Comparison of ENCODE assay signal across 14 cellular contexts in the genomic region with DNA sequence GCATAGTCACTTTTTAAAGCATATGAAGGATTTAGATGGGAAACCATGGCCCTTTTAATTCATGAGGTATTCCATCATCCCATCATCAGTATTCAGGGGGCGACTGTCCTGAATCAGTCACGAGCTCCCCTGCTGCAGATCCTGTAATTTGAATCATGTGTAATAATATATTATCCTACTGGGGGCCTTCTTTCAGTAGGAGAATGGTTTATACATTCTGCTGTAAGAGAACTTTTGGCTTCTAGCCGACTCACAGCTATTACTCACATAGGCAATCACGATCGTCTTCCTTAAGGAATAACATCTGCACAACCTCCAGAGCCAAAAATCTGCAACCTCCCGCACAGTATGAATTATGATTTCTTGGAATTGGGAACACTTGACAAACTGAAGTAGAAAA.
A peak's percentile ranks its signal among the peaks of the same experiment; 100 is the strongest.
DNase-seq lines count a peak whose midpoint lies in the region; FAIRE-seq and TF ChIP-seq lines count a peak whose summit lies in the region.
"Had no signal": no experiment of that assay in that cellular context is flagged by ENCODE, and none has a peak within 500 bp of the region (broad histone marks: within the 10 kb centered on the region; RNA-seq: fewer than 3 reads in every experiment).

No MANE protein-coding gene starts in this region.

- TF ChIP-seq EP300 in sigmoid colon (IDR thresholded peaks at IDR 0.05): no peak

- intact Hi-C loops in sigmoid colon (cut with DNase I): no loop called here

- no peak overlapping the region for H3K4me3 Mint-ChIP-seq in activated naive CD8-positive, alpha-beta T cell treated with anti-CD3 and anti-CD28 coated beads for 36 hours
- H3K4me3 Mint-ChIP-seq: CD4-positive, alpha-beta memory T cell had no signal

- H3K4me1 Mint-ChIP-seq in activated naive CD8-positive, alpha-beta T cell treated with anti-CD3 and anti-CD28 coated beads for 36 hours: no peaks in the 10 kb centered on the region
- H3K4me1 Mint-ChIP-seq: CD4-positive, alpha-beta memory T cell had no signal

- H3K27ac ChIP-seq in sigmoid colon (peak overlapping the region in 1 of 4 donors; percentile 29), right atrium auricular region (no peak overlapping the region)
- H3K27ac ChIP-seq: upper lobe of right lung had no signal

- DNase-seq in EH (ENCODE audit: low read depth) (peak; percentile 58), fibroblast of the aortic adventitia (ENCODE audit: low read depth) (peak; percentile 96), sigmoid colon (peak; percentile 28), right atrium auricular region (ENCODE audit: low spot score) (no peak), NCI-H82 treated with DMSO at 0.1 percent for 48 hours (lab: John Stamatoyannopoulos, UW; ENCODE audit: unreplicated experiment) (no peak)
- no peak for DNase-seq in activated naive CD8-positive, alpha-beta T cell treated with anti-CD3 and anti-CD28 coated beads for 36 hours
- no peak for DNase-seq in effector CD8-positive, alpha-beta T cell (lab: John Stamatoyannopoulos, UW)
- DNase-seq: activated T-cell treated with anti-CD3 and anti-CD28 coated beads for 4 hours; amniotic stem cell; CD4-positive, alpha-beta memory T cell; Kasumi-1; NCI-H2227 treated with DMSO at 0.1 percent for 48 hours; upper lobe of right lung had no signal

- H3K4me1 ChIP-seq in sigmoid colon (peaks cover 0 to 18% (median 9%) of the 10 kb centered on the region in 4 donors), right atrium auricular region (no peaks in the 10 kb centered on the region)
- H3K4me1 ChIP-seq: upper lobe of right lung had no signal

- no peaks in the 10 kb centered on the region for H3K36me3 ChIP-seq in sigmoid colon
- H3K36me3 ChIP-seq in right atrium auricular region: no peaks in the 10 kb centered on the region
- H3K36me3 ChIP-seq: upper lobe of right lung had no signal

- H3K4me3 ChIP-seq in fibroblast of the aortic adventitia (ENCODE audit: low read depth, low read length) (no peak overlapping the region), sigmoid colon (no peak overlapping the region), right atrium auricular region (no peak overlapping the region)
- H3K4me3 ChIP-seq: upper lobe of right lung had no signal

- no peak for TF ChIP-seq POLR2A in sigmoid colon (IDR thresholded peaks at IDR 0.05)

- peak; percentile 96 for FAIRE-seq in TTC549 (lab: Jason Lieb, UNC)

- H3K27me3 ChIP-seq in sigmoid colon (no peaks in the 10 kb centered on the region), right atrium auricular region (no peaks in the 10 kb centered on the region)
- H3K27me3 ChIP-seq: upper lobe of right lung had no signal

- no peaks in the 10 kb centered on the region for H3K9me3 Mint-ChIP-seq in activated naive CD8-positive, alpha-beta T cell treated with anti-CD3 and anti-CD28 coated beads for 36 hours

- WGBS in sigmoid colon, 2 donors: 63 to 71% methylated on average over 6 of the region's 6 CpGs

- H3K27ac Mint-ChIP-seq in activated naive CD8-positive, alpha-beta T cell treated with anti-CD3 and anti-CD28 coated beads for 36 hours: no peak overlapping the region
- H3K27ac Mint-ChIP-seq: CD4-positive, alpha-beta memory T cell had no signal

- H3K27me3 Mint-ChIP-seq in activated naive CD8-positive, alpha-beta T cell treated with anti-CD3 and anti-CD28 coated beads for 36 hours: no peaks in the 10 kb centered on the region

- TF ChIP-seq CTCF in fibroblast of the aortic adventitia (IDR thresholded peaks at IDR 0.05; ENCODE audit: insufficient read depth, low read length) (no peak), sigmoid colon (IDR thresholded peaks at IDR 0.05) (no peak), right atrium auricular region (IDR thresholded peaks at IDR 0.05) (no peak)

- no peaks in the 10 kb centered on the region for H3K36me3 Mint-ChIP-seq in activated naive CD8-positive, alpha-beta T cell treated with anti-CD3 and anti-CD28 coated beads for 36 hours
- H3K36me3 Mint-ChIP-seq: CD4-positive, alpha-beta memory T cell had no signal

- H3K9me3 ChIP-seq in sigmoid colon: no peaks in the 10 kb centered on the region
- H3K9me3 ChIP-seq in right atrium auricular region: no peaks in the 10 kb centered on the region
- H3K9me3 ChIP-seq: upper lobe of right lung had no signal

Comparison
In these comparisons a context has a peak if more than half of its experiments do, and no peak if none do; other contexts are left out.
1. DNase-seq: peak in EH (single experiment), fibroblast of the aortic adventitia (single experiment) and sigmoid colon (single experiment); none in activated naive CD8-positive, alpha-beta T cell treated with anti-CD3 and anti-CD28 coated beads for 36 hours (single experiment), effector CD8-positive, alpha-beta T cell (single experiment), right atrium auricular region (single experiment) and NCI-H82 treated with DMSO at 0.1 percent for 48 hours (single experiment).